Comparison of ENCODE assay signal across 6 cellular contexts in genomic region chr6:30386166-30386565, GRCh38.
"Had no signal": no experiment of that assay in that cellular context is flagged by ENCODE, and none has a peak within 500 bp of the region (broad histone marks: within the 10 kb centered on the region; RNA-seq: fewer than 3 reads in every experiment).

No MANE protein-coding gene starts in this region.

- DNase-seq: GM23248, GOT3, H7, HFFc6, IMR-90, KBM-7 had no signal
